Comparison of ENCODE assay signal across 12 cellular contexts in genomic region chr20:41143354-41143753, GRCh38.
DNase-seq lines count a peak whose midpoint lies in the region; ATAC-seq and TF ChIP-seq lines count a peak whose summit lies in the region.
"Had no signal": no experiment of that assay in that cellular context is flagged by ENCODE, and none has a peak within 500 bp of the region (broad histone marks: within the 10 kb centered on the region; RNA-seq: fewer than 3 reads in every experiment).

No MANE protein-coding gene starts in this region.

- H3K36me3 ChIP-seq in DND-41 (ENCODE audit: insufficient read depth, low read length) (peaks cover 83% of the 10 kb centered on the region), OCI-LY1 (ENCODE audit: insufficient read depth, low read length) (peaks cover 8% of the 10 kb centered on the region; the same call in 1 of the 2 replicates)
- no peaks in the 10 kb centered on the region for H3K36me3 ChIP-seq in effector memory CD4-positive, alpha-beta T cell (ENCODE audit: control insufficient read depth, insufficient read depth, low read length)
- H3K36me3 ChIP-seq: adrenal gland, ovary had no signal

- H3K9me2 ChIP-seq in OCI-LY1 (ENCODE audit: low read depth, low read length): no peaks in the 10 kb centered on the region

- TF ChIP-seq CTCF in DND-41 (IDR thresholded peaks at IDR 0.05; ENCODE audit: borderline replicate concordance, extremely low read depth, low read length, poor library complexity, severe bottlenecking): no peak
- no peak for TF ChIP-seq CTCF in OCI-LY1 (IDR thresholded peaks at IDR 0.05; ENCODE audit: low read length)

- H3K9ac ChIP-seq in DND-41 (ENCODE audit: low read depth, low read length): no peak overlapping the region
- H3K9ac ChIP-seq in OCI-LY1 (ENCODE audit: low read length): no peak overlapping the region

- H3K27me3 ChIP-seq in DND-41 (ENCODE audit: insufficient read depth, low read length, poor library complexity) (no peaks in the 10 kb centered on the region), OCI-LY1 (ENCODE audit: insufficient read depth, low read length) (no peaks in the 10 kb centered on the region)
- no peaks in the 10 kb centered on the region for H3K27me3 ChIP-seq in effector memory CD4-positive, alpha-beta T cell (replicated peaks; ENCODE audit: control insufficient read depth, insufficient read depth, low read length, poor library complexity, severe bottlenecking)
- H3K27me3 ChIP-seq: adrenal gland, ovary, SJCRH30 had no signal

- H3K4me3 ChIP-seq in DND-41 (ENCODE audit: low read depth in 1 of 2, low read length in 2 of 2): no peak overlapping the region
- H3K4me3 ChIP-seq in OCI-LY1 (ENCODE audit: low read depth, low read length, poor library complexity, severe bottlenecking): no peak overlapping the region
- peak overlapping the region; percentile 66 for H3K4me3 ChIP-seq in effector memory CD4-positive, alpha-beta T cell (ENCODE audit: insufficient read depth, low read depth, low read length, poor library complexity, severe bottlenecking)
- H3K4me3 ChIP-seq: adrenal gland, ovary, SJCRH30 had no signal

- H3K36me3 Mint-ChIP-seq in stimulated activated memory B cell treated with anti-CD40 and anti-IgM and Interleukin-4, amounts not matched to agents 10 μg/mL and 1 μg/mL and 100 μg/mL, for 72 hours: peaks cover 6% of the 10 kb centered on the region

- peaks cover 81% of the 10 kb centered on the region for H3K4me1 Mint-ChIP-seq in stimulated activated memory B cell treated with anti-CD40 and anti-IgM and Interleukin-4, amounts not matched to agents 10 μg/mL and 1 μg/mL and 100 μg/mL, for 72 hours

- H4K20me1 ChIP-seq in DND-41 (ENCODE audit: insufficient read depth, low read length): peaks cover 99% of the 10 kb centered on the region
- H4K20me1 ChIP-seq in OCI-LY1 (ENCODE audit: insufficient read depth, low read length): no peaks in the 10 kb centered on the region

- H3K9me3 Mint-ChIP-seq in stimulated activated memory B cell treated with anti-CD40 and anti-IgM and Interleukin-4, amounts not matched to agents 10 μg/mL and 1 μg/mL and 100 μg/mL, for 72 hours: no peaks in the 10 kb centered on the region

- H2AFZ ChIP-seq in DND-41 (ENCODE audit: low read depth, low read length) (no peak overlapping the region), OCI-LY1 (ENCODE audit: low read length) (no peak overlapping the region)

- no peaks in the 10 kb centered on the region for H3K9me3 ChIP-seq in DND-41 (ENCODE audit: insufficient read depth, low read length, severe bottlenecking)
- no peaks in the 10 kb centered on the region for H3K9me3 ChIP-seq in OCI-LY1 (ENCODE audit: low read length)
- H3K9me3 ChIP-seq in effector memory CD4-positive, alpha-beta T cell (ENCODE audit: control insufficient read depth, low read length): no peaks in the 10 kb centered on the region
- H3K9me3 ChIP-seq: adrenal gland, ovary, SJCRH30 had no signal

- H3K4me2 ChIP-seq in DND-41 (ENCODE audit: insufficient read depth, low read length) (peak overlapping the region; percentile 89), OCI-LY1 (ENCODE audit: low read length) (peak overlapping the region; percentile 21; the same call in 1 of the 2 replicates)

- no peak overlapping the region for H3K4me3 Mint-ChIP-seq in stimulated activated memory B cell treated with anti-CD40 and anti-IgM and Interleukin-4, amounts not matched to agents 10 μg/mL and 1 μg/mL and 100 μg/mL, for 72 hours

- peak overlapping the region; percentile 61 for H3K27ac Mint-ChIP-seq in stimulated activated memory B cell treated with anti-CD40 and anti-IgM and Interleukin-4, amounts not matched to agents 10 μg/mL and 1 μg/mL and 100 μg/mL, for 72 hours

- DNase-seq in DND-41 (no peak), Kasumi-1 (lab: John Stamatoyannopoulos, UW) (no peak), NCI-H2171 (lab: John Stamatoyannopoulos, UW) (no peak), cerebellar cortex (ENCODE audit: low spot score) (no peak)
- DNase-seq in effector memory CD4-positive, alpha-beta T cell: no peak
- DNase-seq: adrenal gland, NCI-H774, ovary, SJCRH30 had no signal

- H3K27ac ChIP-seq in DND-41 (ENCODE audit: low read length) (peak overlapping the region; percentile 41), OCI-LY1 (ENCODE audit: low read depth, low read length, poor library complexity, severe bottlenecking) (peak overlapping the region; percentile 79)
- H3K27ac ChIP-seq in effector memory CD4-positive, alpha-beta T cell (ENCODE audit: insufficient read depth, low read length, poor library complexity, severe bottlenecking): peak overlapping the region; percentile 88
- H3K27ac ChIP-seq: ovary, SJCRH30 had no signal

- no peak for ATAC-seq in DND-41 (ENCODE audit: insufficient read depth, low read depth)
- no peak for ATAC-seq in stimulated activated memory B cell treated with anti-CD40 and anti-IgM and Interleukin-4, amounts not matched to agents 10 μg/mL and 1 μg/mL and 100 μg/mL, for 72 hours
- ATAC-seq: HCT116 had no signal

- no peaks in the 10 kb centered on the region for H3K27me3 Mint-ChIP-seq in stimulated activated memory B cell treated with anti-CD40 and anti-IgM and Interleukin-4, amounts not matched to agents 10 μg/mL and 1 μg/mL and 100 μg/mL, for 72 hours

- H3F3A ChIP-seq in OCI-LY1 (ENCODE audit: insufficient read depth, low read length): no peaks in the 10 kb centered on the region

- H3K4me1 ChIP-seq in DND-41 (ENCODE audit: insufficient read depth, low read length) (peaks cover 70% of the 10 kb centered on the region), OCI-LY1 (ENCODE audit: insufficient read depth, low read length, severe bottlenecking) (peaks cover 89% of the 10 kb centered on the region)
- H3K4me1 ChIP-seq in effector memory CD4-positive, alpha-beta T cell (ENCODE audit: control insufficient read depth, insufficient read depth, low read length, poor library complexity, severe bottlenecking): peaks cover 87% of the 10 kb centered on the region

- peaks cover 100% of the 10 kb centered on the region for H3K79me2 ChIP-seq in DND-41 (ENCODE audit: insufficient read depth, low read length)
- peaks cover 42% of the 10 kb centered on the region for H3K79me2 ChIP-seq in OCI-LY1 (ENCODE audit: insufficient read depth, low read length)
